25 cellular contexts compared by ENCODE assay signal in the genomic region with DNA sequence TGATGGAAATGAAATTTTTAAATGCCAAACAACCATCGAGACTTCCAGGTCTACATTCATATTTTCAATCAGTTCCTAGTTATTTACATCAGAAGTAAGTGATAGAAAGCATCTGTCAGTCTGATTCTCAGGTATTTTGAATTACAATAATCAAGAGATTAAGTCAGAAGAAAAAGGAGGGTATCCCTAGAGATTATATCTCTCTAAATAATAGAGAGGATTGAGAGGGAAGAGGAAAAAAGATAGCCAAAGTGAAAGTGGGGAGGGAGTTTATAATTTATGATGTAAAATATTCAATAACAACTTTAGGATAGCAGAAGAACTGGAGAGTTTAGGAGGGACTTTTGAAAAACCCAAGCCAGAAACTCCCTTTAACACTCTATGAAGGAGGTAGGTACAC.
"Had no signal": no experiment of that assay in that cellular context is flagged by ENCODE, and none has a peak within 500 bp of the region (broad histone marks: within the 10 kb centered on the region; RNA-seq: fewer than 3 reads in every experiment).

No MANE protein-coding gene starts in this region.

- H3K27me3 Mint-ChIP-seq: dendritic cell treated with granulocyte-macrophage colony-stimulating factor and Interleukin-4, amounts not matched to agents 40 ng/mL and 50 ng/mL, for 4 days had no signal

- H3K27ac Mint-ChIP-seq: dendritic cell treated with granulocyte-macrophage colony-stimulating factor and Interleukin-4, amounts not matched to agents 40 ng/mL and 50 ng/mL, for 4 days; effector memory CD8-positive, alpha-beta T cell; endodermal cell; mesothelial cell of epicardium; naive B cell; naive thymus-derived CD8-positive, alpha-beta T cell had no signal

- H3K9me3 Mint-ChIP-seq: dendritic cell treated with granulocyte-macrophage colony-stimulating factor and Interleukin-4, amounts not matched to agents 40 ng/mL and 50 ng/mL, for 4 days; effector memory CD8-positive, alpha-beta T cell; endodermal cell; mesothelial cell of epicardium; naive thymus-derived CD8-positive, alpha-beta T cell had no signal

- H3K4me3 Mint-ChIP-seq: dendritic cell treated with granulocyte-macrophage colony-stimulating factor and Interleukin-4, amounts not matched to agents 40 ng/mL and 50 ng/mL, for 4 days; effector memory CD8-positive, alpha-beta T cell; endodermal cell; mesothelial cell of epicardium; naive B cell; naive thymus-derived CD8-positive, alpha-beta T cell had no signal

- H3K4me3 ChIP-seq: esophagus squamous epithelium, gastrocnemius medialis, heart right ventricle, left lung, lower lobe of right lung, mucosa of descending colon had no signal

- H3K4me1 Mint-ChIP-seq: naive B cell; naive thymus-derived CD8-positive, alpha-beta T cell had no signal

- H3K4me1 ChIP-seq: esophagus squamous epithelium, gastrocnemius medialis, heart right ventricle, left lung, lower lobe of right lung had no signal

- H3K36me3 ChIP-seq: esophagus squamous epithelium, gastrocnemius medialis, heart right ventricle, left lung, lower lobe of right lung had no signal

- DNase-seq: cortex of kidney; effector CD8-positive, alpha-beta T cell; effector memory CD8-positive, alpha-beta T cell; endodermal cell; erythroblast; esophagus squamous epithelium; foreskin fibroblast; foreskin melanocyte; gastrocnemius medialis; glutamatergic neuron; head of caudate nucleus; heart right ventricle; hippocampal formation; left cardiac atrium; left lung; left ventricle myocardium superior; lower lobe of right lung; mesenchymal stem cell; mucosa of descending colon; naive B cell; naive thymus-derived CD8-positive, alpha-beta T cell had no signal

- H3K36me3 Mint-ChIP-seq: mesothelial cell of epicardium; naive B cell; naive thymus-derived CD8-positive, alpha-beta T cell had no signal

- H3K9me3 ChIP-seq: esophagus squamous epithelium, gastrocnemius medialis, heart right ventricle, left lung, lower lobe of right lung, mucosa of descending colon had no signal

- H3K27me3 ChIP-seq: esophagus squamous epithelium, gastrocnemius medialis, heart right ventricle, left lung had no signal

- H3K27ac ChIP-seq: epithelial cell of prostate, esophagus squamous epithelium, gastrocnemius medialis, heart right ventricle, left lung, lower lobe of right lung had no signal

- ATAC-seq: effector memory CD8-positive, alpha-beta T cell; esophagus mucosa; gastrocnemius medialis; heart right ventricle; left cardiac atrium; left lung; left ventricle myocardium superior; lower lobe of right lung; mucosa of descending colon; naive thymus-derived CD8-positive, alpha-beta T cell had no signal
